ENCODE assay signal across 13 cellular contexts in genomic region chr3:37458162-37458895, GRCh38. TPM values are rescaled to one million over a fixed set of nuclear protein-coding genes. Genes with fewer than 3 reads are reported as not detected.
DNase-seq lines count a peak whose midpoint lies in the region; ATAC-seq and TF ChIP-seq lines count a peak whose summit lies in the region.
"Had no signal": no experiment of that assay in that cellular context is flagged by ENCODE, and none has a peak within 500 bp of the region (broad histone marks: within the 10 kb centered on the region; RNA-seq: fewer than 3 reads in every experiment).

No MANE protein-coding gene starts in this region.

- no peak for TF ChIP-seq POLR2A in GM18505 (IDR thresholded peaks at IDR 0.05; ENCODE audit: borderline replicate concordance, extremely low read depth, insufficient read depth, insufficient read length)

- no peak overlapping the region for H3K4me3 ChIP-seq in neural progenitor cell
- no peak overlapping the region for H3K4me3 ChIP-seq in CD8-positive, alpha-beta T cell (ENCODE audit: low read depth, low read length)

- no peak for ATAC-seq in CD8-positive, alpha-beta T cell
- no peak for ATAC-seq in GM18505 (IDR thresholded peaks at IDR 0.05; ENCODE audit: unreplicated experiment)

- CTCF ChIA-PET in CD8-positive, alpha-beta T cell (lab: Charles Lee): no interaction called here

- H3K4me1 Mint-ChIP-seq in endothelial cell (ENCODE audit: unreplicated experiment) (peaks cover 84% of the 10 kb centered on the region), neural progenitor cell (peaks cover 17% of the 10 kb centered on the region)
- H3K4me1 Mint-ChIP-seq in CD8-positive, alpha-beta T cell (ENCODE audit: low read depth): no peaks in the 10 kb centered on the region

- no peak overlapping the region for H2AFZ ChIP-seq in neural progenitor cell (replicated peaks)

- H3K4me1 ChIP-seq in neural progenitor cell: no peaks in the 10 kb centered on the region
- H3K4me1 ChIP-seq in CD8-positive, alpha-beta T cell (ENCODE audit: insufficient read depth, low read length): no peaks in the 10 kb centered on the region

- TF ChIP-seq CTCF in endothelial cell (IDR thresholded peaks at IDR 0.05; ENCODE audit: unreplicated experiment): no peak
- TF ChIP-seq CTCF in neural progenitor cell (IDR thresholded peaks at IDR 0.05): no peak
- no peak for TF ChIP-seq CTCF in CD8-positive, alpha-beta T cell (IDR thresholded peaks at IDR 0.05)

- H3K36me3 Mint-ChIP-seq in endothelial cell (ENCODE audit: low read depth, unreplicated experiment): peaks cover 39% of the 10 kb centered on the region
- no peaks in the 10 kb centered on the region for H3K36me3 Mint-ChIP-seq in neural progenitor cell
- H3K36me3 Mint-ChIP-seq in CD8-positive, alpha-beta T cell: no peaks in the 10 kb centered on the region

- H3K27me3 ChIP-seq in neural progenitor cell: peaks cover 30% of the 10 kb centered on the region
- no peaks in the 10 kb centered on the region for H3K27me3 ChIP-seq in CD8-positive, alpha-beta T cell (ENCODE audit: insufficient read depth, low read length)

- no peaks in the 10 kb centered on the region for H3K9me3 Mint-ChIP-seq in endothelial cell (ENCODE audit: unreplicated experiment)
- H3K9me3 Mint-ChIP-seq in neural progenitor cell: peaks cover 3% of the 10 kb centered on the region
- H3K9me3 Mint-ChIP-seq in CD8-positive, alpha-beta T cell: no peaks in the 10 kb centered on the region
- H3K9me3 Mint-ChIP-seq: nephron had no signal

- POLR2A ChIA-PET in CD8-positive, alpha-beta T cell (lab: Charles Lee): no interaction called here

- H3F3A ChIP-seq in neural progenitor cell (ENCODE audit: low read depth): no peaks in the 10 kb centered on the region

- peak overlapping the region; percentile 86 for H3K4me3 Mint-ChIP-seq in endothelial cell (ENCODE audit: unreplicated experiment)
- H3K4me3 Mint-ChIP-seq in neural progenitor cell: no peak overlapping the region
- no peak overlapping the region for H3K4me3 Mint-ChIP-seq in CD8-positive, alpha-beta T cell

- no peaks in the 10 kb centered on the region for H3K9me3 ChIP-seq in neural progenitor cell (ENCODE audit: low read depth)
- H3K9me3 ChIP-seq in CD8-positive, alpha-beta T cell (ENCODE audit: low read length): no peaks in the 10 kb centered on the region

- H3K27me3 Mint-ChIP-seq in endothelial cell (ENCODE audit: unreplicated experiment): peaks cover 11% of the 10 kb centered on the region
- peaks cover 7% of the 10 kb centered on the region for H3K27me3 Mint-ChIP-seq in neural progenitor cell (ENCODE audit: insufficient read depth, low read depth)
- peaks cover 55% of the 10 kb centered on the region for H3K27me3 Mint-ChIP-seq in CD8-positive, alpha-beta T cell (ENCODE audit: low read depth)

- H3K9ac ChIP-seq in neural progenitor cell: no peak overlapping the region

- no peak overlapping the region for H3K4me2 ChIP-seq in neural progenitor cell

- no peaks in the 10 kb centered on the region for H3K79me2 ChIP-seq in neural progenitor cell (ENCODE audit: low read depth)

- no peak overlapping the region for H3K27ac ChIP-seq in neural progenitor cell
- H3K27ac ChIP-seq in CD8-positive, alpha-beta T cell (ENCODE audit: low read depth, low read length): no peak overlapping the region

- peaks cover 4% of the 10 kb centered on the region for H4K20me1 ChIP-seq in neural progenitor cell (ENCODE audit: low read depth)

- H3K27ac Mint-ChIP-seq in endothelial cell (ENCODE audit: unreplicated experiment): peak overlapping the region; percentile 97
- no peak overlapping the region for H3K27ac Mint-ChIP-seq in neural progenitor cell
- H3K27ac Mint-ChIP-seq in CD8-positive, alpha-beta T cell: no peak overlapping the region

- peak; percentile 88 for DNase-seq in CMK (ENCODE audit: low read depth)
- peak; percentile 51 for DNase-seq in MV-4-11 (lab: John Stamatoyannopoulos, UW)
- DNase-seq in endothelial cell (ENCODE audit: low spot score): peak; percentile 47
- DNase-seq in neural progenitor cell (ENCODE audit: low spot score): peak; percentile 12
- no peak for DNase-seq in CD8-positive, alpha-beta T cell
- no peak for DNase-seq in GOT3 (lab: John Stamatoyannopoulos, UW)
- DNase-seq in activated CD4-positive, alpha-beta T cell treated with anti-CD3 and anti-CD28 coated beads for 1 hour: no peak
- DNase-seq: activated gamma-delta T cell, caudate nucleus, NCI-H1092 treated with DMSO at 0.1 percent for 48 hours, NCI-H526 treated with DMSO at 0.1 percent for 48 hours had no signal

- intact Hi-C loops in CD8-positive, alpha-beta T cell (cut with DNase I, micrococcal nuclease): no loop called here

- no peaks in the 10 kb centered on the region for H3K36me3 ChIP-seq in neural progenitor cell
- no peaks in the 10 kb centered on the region for H3K36me3 ChIP-seq in CD8-positive, alpha-beta T cell (ENCODE audit: insufficient read depth, low read length)

RNA-seq across cellular contexts. Expression of gene ITGA9, which starts 6.4 kb away (rescaled TPM):
- total RNA-seq in endothelial cell (ENCODE audit: unreplicated experiment) (212 TPM), neural progenitor cell (ENCODE audit: low replicate concordance) (0.65 and 0.74 TPM in 2 replicates)
- not detected for total RNA-seq in CD8-positive, alpha-beta T cell

Comparison
In these comparisons a context has a peak if more than half of its experiments do, and no peak if none do; other contexts are left out.
1. DNase-seq: peak in CMK (single experiment), MV-4-11 (single experiment), endothelial cell (single experiment) and neural progenitor cell (single experiment); none in CD8-positive, alpha-beta T cell (0 of 7), GOT3 (single experiment) and activated CD4-positive, alpha-beta T cell treated with anti-CD3 and anti-CD28 coated beads for 1 hour (single experiment).
2. RNA of gene ITGA9, which starts 6.4 kb away (total RNA-seq): 212 TPM in endothelial cell (single experiment); 0.65 to 0.74 TPM in neural progenitor cell and not detected in CD8-positive, alpha-beta T cell; every median in the first group is over 100 times any median in the second.